Comparison of ENCODE assay signal across 23 cellular contexts in the genomic region with DNA sequence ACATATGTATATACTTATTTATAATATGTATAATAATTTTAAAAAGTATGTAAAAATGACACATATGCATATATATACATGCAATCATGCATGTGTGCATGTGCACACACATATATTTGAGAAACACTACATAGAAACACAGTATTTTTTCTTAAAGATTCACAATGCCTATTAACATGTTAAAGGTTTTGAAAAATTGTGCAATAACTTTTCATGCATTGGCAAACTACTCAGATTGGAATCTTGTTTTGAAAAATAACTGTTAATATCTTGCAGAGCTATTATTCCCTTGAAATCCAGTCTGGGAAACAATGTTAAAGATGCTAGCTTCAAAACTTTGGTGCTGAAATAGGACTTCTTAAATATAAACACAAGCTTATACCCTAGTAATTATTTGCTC.
DNase-seq lines count a peak whose midpoint lies in the region; ATAC-seq, FAIRE-seq and TF ChIP-seq lines count a peak whose summit lies in the region.
"Had no signal": no experiment of that assay in that cellular context is flagged by ENCODE, and none has a peak within 500 bp of the region (broad histone marks: within the 10 kb centered on the region; RNA-seq: fewer than 3 reads in every experiment).

No MANE protein-coding gene starts in this region.

- no peaks in the 10 kb centered on the region for H3K9me3 ChIP-seq in HepG2 (ENCODE audit: low read length)
- no peaks in the 10 kb centered on the region for H3K9me3 ChIP-seq in right lobe of liver
- no peaks in the 10 kb centered on the region for H3K9me3 ChIP-seq in K562 (replicated peaks; ENCODE audit: control insufficient read depth, insufficient read depth, low read depth, low read length)
- H3K9me3 ChIP-seq in Peyer's patch: no peaks in the 10 kb centered on the region
- H3K9me3 ChIP-seq: BE2C, BLaER1 had no signal

- POLR2A ChIA-PET in HepG2 (lab: Yijun Ruan, JAX) (no interaction called here), K562 (lab: Yijun Ruan, JAX) (interaction anchor here (0.8 kb wide), 1 partner anchor 187 kb away, joined by 3 read pairs; no protein-coding TSS in a partner anchor)

- H3K4me1 ChIP-seq in HepG2 (ENCODE audit: insufficient read depth, low read length) (no peaks in the 10 kb centered on the region), right lobe of liver (no peaks in the 10 kb centered on the region), K562 (replicated peaks in 1 of 2; ENCODE audit: control insufficient read depth in 2 of 2, insufficient read depth in 2 of 2, low read length in 2 of 2) (no peaks in the 10 kb centered on the region; a peak in 1 of 5 replicates), Peyer's patch (no peaks in the 10 kb centered on the region)
- H3K4me1 ChIP-seq: BE2C had no signal

- no peaks in the 10 kb centered on the region for H4K20me1 ChIP-seq in HepG2 (ENCODE audit: insufficient read depth, low read length)
- no peaks in the 10 kb centered on the region for H4K20me1 ChIP-seq in K562 (replicated peaks; ENCODE audit: control insufficient read depth, insufficient read depth, low read length)
- H4K20me1 ChIP-seq: BLaER1 had no signal

- H3K79me2 ChIP-seq in HepG2 (ENCODE audit: insufficient read depth, low read length) (no peaks in the 10 kb centered on the region), K562 (ENCODE audit: control insufficient read depth, insufficient read depth, low read length) (no peaks in the 10 kb centered on the region)

- H3K4me2 ChIP-seq in HepG2 (ENCODE audit: low read depth, low read length): no peak overlapping the region
- H3K4me2 ChIP-seq in K562 (ENCODE audit: insufficient read depth, low read length): no peak overlapping the region
- H3K4me2 ChIP-seq: BLaER1 had no signal

- BruUV-seq in HepG2 (replicated peaks; lab: Mats Ljungman, UMichigan): no TSS peak
- BruUV-seq in K562 (replicated peaks; lab: Mats Ljungman, UMichigan): no TSS peak

- in situ Hi-C loops in HepG2 (cut with HindIII; ENCODE audit: extremely low pct_ligation_motif_present, low pct_unique_long_range_greater_than_20kb): loop anchor here (10.0 kb wide), 1 partner anchor 104 kb away; no protein-coding TSS in a partner anchor
- in situ Hi-C loops in K562 (cut with MboI): no loop called here

- TF ChIP-seq CTCF in HepG2 (CRISPR knock-in tag; IDR thresholded peaks at IDR 0.05) (no peak), right lobe of liver (IDR thresholded peaks at IDR 0.05) (no peak), K562 (IDR thresholded peaks at IDR 0.05 in 2 of 3, conservative IDR thresholded peaks at IDR 0.05 in 1 of 3; ENCODE audit: insufficient read depth in 2 of 3, low read depth in 1 of 3, low read length in 3 of 3) (no peak), Peyer's patch (IDR thresholded peaks at IDR 0.05) (no peak)

- H3K27me3 ChIP-seq in HepG2 (ENCODE audit: control insufficient read depth in 1 of 2, insufficient read depth in 2 of 2, low read length in 2 of 2): no peaks in the 10 kb centered on the region
- H3K27me3 ChIP-seq in right lobe of liver: no peaks in the 10 kb centered on the region
- H3K27me3 ChIP-seq in K562 (ENCODE audit: control insufficient read depth in 2 of 2, insufficient read depth in 2 of 2, low read length in 2 of 2): no peaks in the 10 kb centered on the region
- no peaks in the 10 kb centered on the region for H3K27me3 ChIP-seq in Peyer's patch
- H3K27me3 ChIP-seq: BE2C, BLaER1 had no signal

- no peak overlapping the region for H2AFZ ChIP-seq in HepG2 (ENCODE audit: low read length)
- H2AFZ ChIP-seq in K562 (ENCODE audit: low read depth, low read length): no peak overlapping the region

- H3K9ac ChIP-seq in HepG2 (ENCODE audit: insufficient read depth, low read depth, low read length): no peak overlapping the region
- no peak overlapping the region for H3K9ac ChIP-seq in K562 (ENCODE audit: insufficient read depth in 1 of 2, low read depth in 2 of 2, low read length in 2 of 2)
- H3K9ac ChIP-seq: BLaER1 had no signal

- intact Hi-C loops in HepG2 (cut with micrococcal nuclease; ENCODE audit: unreplicated experiment) (no loop called here), right lobe of liver (cut with DNase I) (no loop called here), K562 (cut with micrococcal nuclease) (loop anchor here (10.0 kb wide), 1 partner anchor 136 kb away; no protein-coding TSS in a partner anchor)

- H3K27ac ChIP-seq in HepG2 (ENCODE audit: extremely low read length, insufficient read depth, low read length) (no peak overlapping the region), right lobe of liver (no peak overlapping the region), K562 (ENCODE audit: extremely low read depth, low read depth, low read length) (no peak overlapping the region), Peyer's patch (no peak overlapping the region)
- H3K27ac ChIP-seq: 22Rv1, BLaER1 had no signal

- H3K36me3 ChIP-seq in HepG2 (replicated peaks in 1 of 2; ENCODE audit: control insufficient read depth in 1 of 2, insufficient read depth in 2 of 2, low read length in 2 of 2) (no peaks in the 10 kb centered on the region), right lobe of liver (no peaks in the 10 kb centered on the region), K562 (ENCODE audit: control insufficient read depth, insufficient read depth, low read length) (no peaks in the 10 kb centered on the region), Peyer's patch (no peaks in the 10 kb centered on the region)
- H3K36me3 ChIP-seq: BE2C, BLaER1 had no signal

- no peak for DNase-seq in HepG2 (ENCODE audit: low spot score)
- no peak for DNase-seq in right lobe of liver
- DNase-seq in K562 (ENCODE audit: extremely low read depth in 1 of 4, low spot score in 3 of 4): no peak
- no peak for DNase-seq in Peyer's patch
- DNase-seq: ACHN; BE2C; C1 segment of cervical spinal cord; CD4-positive, alpha-beta memory T cell; CD4-positive, CD25-positive, alpha-beta regulatory T cell; CD8-positive, alpha-beta memory T cell; COR-L47; DMS 273 treated with DMSO at 0.1 percent for 48 hours; DMS153; DMS53; DMS79; DND-41; EL; GDM1 had no signal

- TF ChIP-seq EP300 in HepG2 (IDR thresholded peaks at IDR 0.05; ENCODE audit: low read depth in 2 of 2, low read length in 2 of 2) (no peak), HepG2 (CRISPR knock-in tag; IDR thresholded peaks at IDR 0.05; ENCODE audit: borderline replicate concordance) (no peak), K562 (IDR thresholded peaks at IDR 0.05; ENCODE audit: low read length) (no peak)

- TF ChIP-seq POLR2A in HepG2 (IDR thresholded peaks at IDR 0.05; ENCODE audit: insufficient read depth in 1 of 2, low read depth in 2 of 2, low read length in 2 of 2) (no peak), right lobe of liver (IDR thresholded peaks at IDR 0.05) (no peak), K562 (conservative IDR thresholded peaks at IDR 0.05) (no peak), Peyer's patch (IDR thresholded peaks at IDR 0.05) (no peak)

- no peak overlapping the region for H3K4me3 ChIP-seq in HepG2 (replicated peaks in 1 of 3; ENCODE audit: insufficient read depth in 1 of 3, low read depth in 2 of 3, low read length in 3 of 3)
- no peak overlapping the region for H3K4me3 ChIP-seq in right lobe of liver
- H3K4me3 ChIP-seq in K562: no peak overlapping the region
- no peak overlapping the region for H3K4me3 ChIP-seq in Peyer's patch
- H3K4me3 ChIP-seq: BLaER1, GM12878 had no signal

- FAIRE-seq in HepG2 (lab: Jason Lieb, UNC) (no peak), K562 (lab: Jason Lieb, UNC) (no peak)
- FAIRE-seq: GM12878, GM12892 had no signal

- CTCF ChIA-PET in HepG2 (lab: Yijun Ruan, JAX; ENCODE audit: low intra/inter-chr PET ratio, low total read pairs) (no interaction called here), K562 (lab: Yijun Ruan, JAX; ENCODE audit: low intra/inter-chr PET ratio) (no interaction called here)

- no peak for ATAC-seq in HepG2
- ATAC-seq in right lobe of liver: no peak
- ATAC-seq in K562: no peak
- no peak for ATAC-seq in GM19351 (IDR thresholded peaks at IDR 0.05; ENCODE audit: unreplicated experiment)
- ATAC-seq: GM12878 had no signal

- no peak for TF ChIP-seq RAD21 in HepG2 (CRISPR knock-in tag; IDR thresholded peaks at IDR 0.05)
- TF ChIP-seq RAD21 in K562 (CRISPR knock-in tag; conservative IDR thresholded peaks at IDR 0.05 in 1 of 2, IDR thresholded peaks at IDR 0.05 in 1 of 2): no peak

- no peaks in the 10 kb centered on the region for H3K9me1 ChIP-seq in K562 (ENCODE audit: control insufficient read depth, insufficient read depth, low read length)

TF ChIP-seq in HepG2, 621 proteins besides CTCF, POLR2A, EP300 and RAD21:
- TF ChIP-seq CEBPB (IDR thresholded peaks at IDR 0.05; ENCODE audit: borderline replicate concordance, low read depth, low read length): peak; percentile 65; the same call in 1 of the 2 replicates
- TF ChIP-seq HDAC1 (CRISPR knock-in tag; IDR thresholded peaks at IDR 0.05): no peak
- TF ChIP-seq ZNF878 (CRISPR knock-in tag; IDR thresholded peaks at IDR 0.05): no peak
- no peak for TF ChIP-seq ELF4 (CRISPR knock-in tag; IDR thresholded peaks at IDR 0.05; ENCODE audit: borderline replicate concordance)

TF ChIP-seq in K562, 482 proteins besides CTCF, POLR2A, EP300 and RAD21:
- no peak for TF ChIP-seq CEBPG (CRISPR knock-in tag; IDR thresholded peaks at IDR 0.05)
- peak in 1 of 2 experiments; percentile 20; a peak in 1 of 4 replicates for TF ChIP-seq CEBPG (tag; conservative IDR thresholded peaks at IDR 0.05 in 1 of 2, IDR thresholded peaks at IDR 0.05 in 1 of 2)
- peak; percentile 56 for TF ChIP-seq CEBPB (tag; IDR thresholded peaks at IDR 0.05)
- TF ChIP-seq, protein P1, sequence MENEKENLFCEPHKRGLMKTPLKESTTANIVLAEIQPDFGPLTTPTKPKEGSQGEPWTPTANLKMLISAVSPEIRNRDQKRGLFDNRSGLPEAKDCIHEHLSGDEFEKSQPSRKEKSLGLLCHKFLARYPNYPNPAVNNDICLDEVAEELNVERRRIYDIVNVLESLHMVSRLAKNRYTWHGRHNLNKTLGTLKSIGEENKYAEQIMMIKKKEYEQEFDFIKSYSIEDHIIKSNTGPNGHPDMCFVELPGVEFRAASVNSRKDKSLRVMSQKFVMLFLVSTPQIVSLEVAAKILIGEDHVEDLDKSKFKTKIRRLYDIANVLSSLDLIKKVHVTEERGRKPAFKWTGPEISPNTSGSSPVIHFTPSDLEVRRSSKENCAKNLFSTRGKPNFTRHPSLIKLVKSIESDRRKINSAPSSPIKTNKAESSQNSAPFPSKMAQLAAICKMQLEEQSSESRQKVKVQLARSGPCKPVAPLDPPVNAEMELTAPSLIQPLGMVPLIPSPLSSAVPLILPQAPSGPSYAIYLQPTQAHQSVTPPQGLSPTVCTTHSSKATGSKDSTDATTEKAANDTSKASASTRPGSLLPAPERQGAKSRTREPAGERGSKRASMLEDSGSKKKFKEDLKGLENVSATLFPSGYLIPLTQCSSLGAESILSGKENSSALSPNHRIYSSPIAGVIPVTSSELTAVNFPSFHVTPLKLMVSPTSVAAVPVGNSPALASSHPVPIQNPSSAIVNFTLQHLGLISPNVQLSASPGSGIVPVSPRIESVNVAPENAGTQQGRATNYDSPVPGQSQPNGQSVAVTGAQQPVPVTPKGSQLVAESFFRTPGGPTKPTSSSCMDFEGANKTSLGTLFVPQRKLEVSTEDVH (IDR thresholded peaks at IDR 0.05; ENCODE audit: low read depth, partially characterized antibody): no peak
- TF ChIP-seq NFATC3 (IDR thresholded peaks at IDR 0.05): no peak

Comparison
In these comparisons a context has a peak if more than half of its experiments do, and no peak if none do; other contexts are left out.
1. Of the 241 proteins assayed by ChIP-seq in both HepG2 and K562: peak only in HepG2: none; only in K562: none; in both: CEBPB; in neither: 239; mixed calls (peak in some experiments, not most) for 1.